1 cellular context compared by ENCODE assay signal in genomic region chr10:21369697-21370096, GRCh38.
A peak's percentile ranks its signal among the peaks of the same experiment; 100 is the strongest.
TF ChIP-seq lines count a peak whose summit lies in the region.

No MANE protein-coding gene starts in this region.

TF ChIP-seq in HepG2, 621 proteins besides CTCF, POLR2A, EP300 and RAD21:
- TF ChIP-seq ZNF790 (CRISPR knock-in tag; IDR thresholded peaks at IDR 0.05; ENCODE audit: borderline replicate concordance) (no peak), ZNF652 (CRISPR knock-in tag; IDR thresholded peaks at IDR 0.05; ENCODE audit: borderline replicate concordance, low read depth) (0 out of 2 replicates have a peak, but pooled peaks have one; percentile 39), SAFB2 (CRISPR knock-in tag; IDR thresholded peaks at IDR 0.05; ENCODE audit: borderline replicate concordance, low read depth) (no peak), ZNF816 (CRISPR knock-in tag; IDR thresholded peaks at IDR 0.05; ENCODE audit: borderline replicate concordance) (no peak), ZNF7 (CRISPR knock-in tag; IDR thresholded peaks at IDR 0.05) (no peak)
